9 cellular contexts compared by ENCODE assay signal in the genomic region with DNA sequence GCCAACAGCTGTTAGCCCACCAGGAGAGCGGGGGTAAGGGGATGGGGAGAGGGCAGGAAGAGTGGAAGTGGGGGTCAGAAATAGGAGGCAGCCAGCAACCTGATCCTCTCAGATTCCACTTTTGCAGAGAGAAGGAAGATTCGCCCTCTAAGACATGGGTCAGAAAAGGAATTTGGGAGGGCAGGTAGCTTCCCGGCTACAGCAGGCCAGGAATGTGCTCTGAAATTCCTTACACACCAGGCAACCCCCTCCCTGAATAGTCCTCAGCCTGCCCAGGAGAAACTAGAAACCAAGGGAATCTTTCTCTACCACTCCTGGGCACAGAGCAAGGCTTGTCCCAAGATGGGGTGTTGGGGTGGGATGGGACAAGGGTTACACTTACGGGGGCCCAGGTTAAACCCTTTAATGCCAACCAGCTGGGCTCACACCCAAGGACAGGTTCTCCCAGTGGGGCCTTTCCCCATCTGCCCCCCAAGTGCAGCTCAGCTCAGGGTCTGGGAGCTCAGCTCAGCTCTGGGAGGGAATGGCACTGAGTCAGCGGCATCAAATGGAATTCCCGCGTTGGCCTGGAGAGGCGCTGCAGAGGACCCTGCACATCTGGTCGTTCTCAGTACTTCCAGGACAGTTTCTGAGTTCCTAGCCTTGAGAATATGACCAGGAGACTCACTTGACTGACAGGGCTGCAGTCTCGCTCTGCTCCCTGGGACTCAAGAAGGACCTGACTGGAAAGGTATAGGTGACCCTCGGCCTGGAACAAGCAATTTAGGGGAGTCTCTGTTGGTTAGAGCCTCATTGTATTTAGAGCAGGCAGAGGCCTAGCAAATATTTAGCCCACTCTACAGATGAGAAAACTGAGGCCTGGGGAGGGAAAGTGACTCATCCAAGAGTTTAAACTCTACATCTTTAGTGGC. TPM values are rescaled to one million over a fixed set of nuclear protein-coding genes. Genes with fewer than 3 reads are reported as not detected.
A peak's percentile ranks its signal among the peaks of the same experiment; 100 is the strongest.
DNase-seq lines count a peak whose midpoint lies in the region; ATAC-seq, FAIRE-seq and TF ChIP-seq lines count a peak whose summit lies in the region.
"Had no signal": no experiment of that assay in that cellular context is flagged by ENCODE, and none has a peak within 500 bp of the region (broad histone marks: within the 10 kb centered on the region; RNA-seq: fewer than 3 reads in every experiment).

No MANE protein-coding gene starts in this region.

- peaks cover 15% of the 10 kb centered on the region for H3K27me3 Mint-ChIP-seq in activated T-cell treated with anti-CD3 and anti-CD28 coated beads, Interleukin-2, amount 50 U/mL, for 24 hours

- H3K27ac Mint-ChIP-seq in activated T-cell treated with anti-CD3 and anti-CD28 coated beads, Interleukin-2, amount 50 U/mL, for 24 hours: no peak overlapping the region

- no peak overlapping the region for H3K4me3 Mint-ChIP-seq in activated T-cell treated with anti-CD3 and anti-CD28 coated beads, Interleukin-2, amount 50 U/mL, for 24 hours

- H2AFZ ChIP-seq in GM12878 (ENCODE audit: control insufficient read depth, low read depth, low read length) (no peak overlapping the region), HepG2 (ENCODE audit: low read length) (no peak overlapping the region)

- no peak overlapping the region for H3K9ac ChIP-seq in GM12878 (ENCODE audit: control insufficient read depth, insufficient read depth, low read length)
- H3K9ac ChIP-seq in HepG2 (ENCODE audit: insufficient read depth, low read depth, low read length): no peak overlapping the region

- POLR2A ChIA-PET in GM12878 (lab: Charles Lee): interaction anchor here (0.6 kb wide), 1 partner anchor 244 kb away, joined by 5 read pairs; no protein-coding TSS in a partner anchor
- POLR2A ChIA-PET in HepG2 (lab: Yijun Ruan, JAX): interaction anchor here (1.5 kb wide), 1 partner anchor 28 kb away, joined by 4 read pairs; no protein-coding TSS in a partner anchor

- BruUV-seq in GM12878 (replicated peaks; lab: Mats Ljungman, UMichigan) (no TSS peak), HepG2 (replicated peaks; lab: Mats Ljungman, UMichigan) (no TSS peak)

- H3K36me3 ChIP-seq in GM12878 (ENCODE audit: control insufficient read depth in 2 of 2, insufficient read depth in 2 of 2, low read length in 1 of 2) (no peaks in the 10 kb centered on the region), HepG2 (replicated peaks in 1 of 2; ENCODE audit: control insufficient read depth in 1 of 2, insufficient read depth in 2 of 2, low read length in 2 of 2) (no peaks in the 10 kb centered on the region)
- H3K36me3 ChIP-seq: adrenal gland had no signal

- TF ChIP-seq POLR2A in GM12878 (IDR thresholded peaks at IDR 0.05; ENCODE audit: low read depth, low read length) (no peak), HepG2 (IDR thresholded peaks at IDR 0.05; ENCODE audit: insufficient read depth in 1 of 2, low read depth in 2 of 2, low read length in 2 of 2) (no peak)

- TF ChIP-seq CTCF in GM12878 (IDR thresholded peaks at IDR 0.05 in 2 of 3, conservative IDR thresholded peaks at IDR 0.05 in 1 of 3; ENCODE audit: control insufficient read depth in 2 of 3, extremely low read depth in 1 of 3, insufficient read depth in 1 of 3, low read depth in 3 of 3, low read length in 3 of 3) (peak; percentile 42 to 74 (median 71)), HepG2 (CRISPR knock-in tag; IDR thresholded peaks at IDR 0.05) (peak; percentile 65)

- CTCF ChIA-PET in GM12878 (lab: Yijun Ruan, JAX): interaction anchor here (0.6 to 2.2 kb wide), 10 partner anchors 7 to 134 kb away, joined by 3 to 8 read pairs (median 3); no protein-coding TSS in a partner anchor
- CTCF ChIA-PET in HepG2 (lab: Yijun Ruan, JAX; ENCODE audit: low intra/inter-chr PET ratio, low total read pairs): interaction anchor here (1.5 kb wide), 1 partner anchor 32 kb away, joined by 5 read pairs; no protein-coding TSS in a partner anchor

- H3K4me3 ChIP-seq in GM12878: no peak overlapping the region
- H3K4me3 ChIP-seq in HepG2 (replicated peaks in 1 of 3; ENCODE audit: insufficient read depth in 1 of 3, low read depth in 2 of 3, low read length in 3 of 3): no peak overlapping the region
- H3K4me3 ChIP-seq: adrenal gland had no signal

- TF ChIP-seq RAD21 in GM12878 (IDR thresholded peaks at IDR 0.05; ENCODE audit: insufficient read depth, low read depth, low read length) (no peak), HepG2 (CRISPR knock-in tag; IDR thresholded peaks at IDR 0.05) (0 out of 2 replicates have a peak, but pooled peaks have one; percentile 10)

- TF ChIP-seq EP300 in GM12878 (IDR thresholded peaks at IDR 0.05; ENCODE audit: borderline replicate concordance in 1 of 2, control insufficient read depth in 1 of 2, low read depth in 2 of 2, low read length in 2 of 2) (no peak), HepG2 (IDR thresholded peaks at IDR 0.05; ENCODE audit: low read depth in 2 of 2, low read length in 2 of 2) (no peak), HepG2 (CRISPR knock-in tag; IDR thresholded peaks at IDR 0.05; ENCODE audit: borderline replicate concordance) (no peak)

- no peaks in the 10 kb centered on the region for H3K36me3 Mint-ChIP-seq in activated T-cell treated with anti-CD3 and anti-CD28 coated beads, Interleukin-2, amount 50 U/mL, for 24 hours (ENCODE audit: low read depth)

- no peaks in the 10 kb centered on the region for H3K4me1 Mint-ChIP-seq in activated T-cell treated with anti-CD3 and anti-CD28 coated beads, Interleukin-2, amount 50 U/mL, for 24 hours (ENCODE audit: low read depth)

- intact Hi-C loops in GM12878 (cut with micrococcal nuclease; ENCODE audit: unreplicated experiment) (no loop called here), HepG2 (cut with micrococcal nuclease; ENCODE audit: unreplicated experiment) (no loop called here)

- RAD21 ChIA-PET in GM12878 (lab: Charles Lee; ENCODE audit: unreplicated experiment): interaction anchor here (1.6 kb wide), 1 partner anchor 33 kb away, joined by 3 read pairs; no protein-coding TSS in a partner anchor

- H4K20me1 ChIP-seq in GM12878 (ENCODE audit: control insufficient read depth, insufficient read depth) (no peaks in the 10 kb centered on the region; the same call in 1 of the 2 replicates), HepG2 (ENCODE audit: insufficient read depth, low read length) (no peaks in the 10 kb centered on the region)

- H3K27me3 ChIP-seq in GM12878 (replicated peaks in 1 of 2; ENCODE audit: control insufficient read depth in 2 of 2, insufficient read depth in 2 of 2, low read length in 1 of 2) (peaks cover 0 to 4% of the 10 kb centered on the region in 2 experiments; a peak in 3 of 4 replicates), HepG2 (ENCODE audit: control insufficient read depth in 1 of 2, insufficient read depth in 2 of 2, low read length in 2 of 2) (peaks cover 0 to 38% of the 10 kb centered on the region in 2 experiments; a peak in 4 of 5 replicates)
- H3K27me3 ChIP-seq: adrenal gland had no signal

- 25% methylated on average over 11 of the region's 11 CpGs for WGBS in GM12878 (ENCODE audit: insufficient coverage, insufficient replicate concordance, low lambda C conversion rate, missing lambda C conversion rate)
- 41% methylated on average over 4 of the region's 11 CpGs for WGBS in HepG2 (ENCODE audit: low lambda C conversion rate)

- no peaks in the 10 kb centered on the region for H3K4me1 ChIP-seq in GM12878 (ENCODE audit: control insufficient read depth, insufficient read depth, low read length)
- H3K4me1 ChIP-seq in HepG2 (ENCODE audit: insufficient read depth, low read length): no peaks in the 10 kb centered on the region
- H3K4me1 ChIP-seq: adrenal gland had no signal

- H3K9me3 Mint-ChIP-seq in activated T-cell treated with anti-CD3 and anti-CD28 coated beads, Interleukin-2, amount 50 U/mL, for 24 hours: no peaks in the 10 kb centered on the region

- in situ Hi-C loops in GM12878 (cut with MboI) (no loop called here), HepG2 (cut with HindIII; ENCODE audit: extremely low pct_ligation_motif_present, low pct_unique_long_range_greater_than_20kb) (loop anchor here (5.0 kb wide), 1 partner anchor 36 kb away; no protein-coding TSS in a partner anchor)

- SMC1A ChIA-PET in GM12878 (lab: Charles Lee; ENCODE audit: uncharacterized antibody, unreplicated experiment): no interaction called here

- H3K4me2 ChIP-seq in GM12878 (ENCODE audit: control insufficient read depth, insufficient read depth) (no peak overlapping the region), HepG2 (ENCODE audit: low read depth, low read length) (no peak overlapping the region)

- FAIRE-seq in GM12878 (lab: Jason Lieb, UNC) (no peak), HepG2 (lab: Jason Lieb, UNC) (peak; percentile 75)

- DNase-seq in activated T-cell treated with anti-CD3 and anti-CD28 coated beads for 48 hours (ENCODE audit: low read depth): peak; percentile 6
- DNase-seq in activated T-cell treated with anti-CD3 and anti-CD28 coated beads, Interleukin-2, amount 50 U/mL, for 24 hours: no peak
- peak; percentile 49 for DNase-seq in LoVo (ENCODE audit: low spot score)
- no peak for DNase-seq in GM12878 (ENCODE audit: low read depth, low spot score)
- DNase-seq in HepG2 (ENCODE audit: low spot score): peak; percentile 39
- DNase-seq in activated CD4-positive, alpha-beta T cell treated with anti-CD3 and anti-CD28 coated beads for 4 hours: no peak

- ATAC-seq in GM12878: peak; percentile 89
- ATAC-seq in HepG2: peak; percentile 82
- ATAC-seq in HG03571 (IDR thresholded peaks at IDR 0.05; ENCODE audit: unreplicated experiment): no peak
- ATAC-seq in HG02973 (IDR thresholded peaks at IDR 0.05; ENCODE audit: unreplicated experiment): no peak

- no peaks in the 10 kb centered on the region for H3K9me3 ChIP-seq in GM12878 (replicated peaks; ENCODE audit: control insufficient read depth, insufficient read depth, low read length)
- no peaks in the 10 kb centered on the region for H3K9me3 ChIP-seq in HepG2 (ENCODE audit: low read length)
- H3K9me3 ChIP-seq: adrenal gland had no signal

- H3K27ac ChIP-seq in GM12878 (ENCODE audit: control insufficient read depth, insufficient read depth) (no peak overlapping the region), HepG2 (ENCODE audit: extremely low read length, insufficient read depth, low read length) (no peak overlapping the region)
- H3K27ac ChIP-seq: adrenal gland had no signal

- H3K79me2 ChIP-seq in GM12878 (ENCODE audit: control insufficient read depth, insufficient read depth, low read length): no peaks in the 10 kb centered on the region
- H3K79me2 ChIP-seq in HepG2 (ENCODE audit: insufficient read depth, low read length): no peaks in the 10 kb centered on the region

RNA-seq across cellular contexts. Expression of a gene that starts 0.8 kb away (rescaled TPM):
- not detected in 2 replicates for total RNA-seq in GM12878 (2013; cell fraction: nucleolus; rRNA removed)
- total RNA-seq in GM12878 (2014; rRNA removed) (not detected in 2 replicates), GM12878 (2014; rRNA removed; fragmentation: Illumina TruSeq; extraction: Trizol) (not detected in 2 replicates), GM12878 (2021) (not detected in 2 replicates), HepG2 (2016; rRNA removed; fragmentation: Illumina TruSeq; extraction: Trizol) (0.20 TPM in 1 of 2 replicates, not detected in the other)
- polyA plus RNA-seq in GM12878 (2011; ENCODE audit: low read depth): not detected
- polyA plus RNA-seq in GM12878 (2011; rRNA removed) (not detected in 2 replicates), GM12878 (2014; fragmentation: Illumina TruSeq; extraction: Trizol) (not detected in 2 replicates), GM12878 (2014; fragmentation: Nextera tagmentation; extraction: Ambion mirVana) (not detected), GM12878 (2014; rRNA removed) (not detected in 2 replicates), GM12878 (2016; fragmentation: Nextera tagmentation; extraction: Ambion mirVana) (1 to 10 TPM in 1 of 2 experiments, not detected in 1; 2.2 TPM), HepG2 (2011; rRNA removed) (0.63 and 1.3 TPM in 2 replicates)
- not detected in 2 replicates for polyA plus RNA-seq in GM12878 (2011; cell fraction: cytosol; rRNA removed)
- polyA plus RNA-seq in GM12878 (2011; cell fraction: nucleus; rRNA removed): not detected in 2 replicates
- not detected in 2 replicates for polyA plus RNA-seq in GM12878 (2012)
- polyA minus RNA-seq in GM12878 (2011; rRNA and poly(A)+ RNA removed): not detected in 2 replicates
- not detected in 2 replicates for polyA minus RNA-seq in GM12878 (2011; cell fraction: cytosol; rRNA and poly(A)+ RNA removed)
- polyA minus RNA-seq in GM12878 (2011; cell fraction: nucleus; rRNA and poly(A)+ RNA removed): 0.19 TPM in 1 of 2 replicates, not detected in the other
- not detected in 2 replicates for total RNA-seq in HepG2 (2016; cell fraction: cytosol; rRNA removed; fragmentation: Illumina TruSeq; extraction: Trizol; ENCODE audit: low read depth)
- total RNA-seq in HepG2 (2016; cell fraction: insoluble cytoplasmic fraction; rRNA removed; fragmentation: Illumina TruSeq; extraction: Trizol): 0.17 TPM in 1 of 2 replicates, not detected in the other
- not detected in 2 replicates for total RNA-seq in HepG2 (2016; cell fraction: membrane; rRNA removed; fragmentation: Illumina TruSeq; extraction: Trizol)
- 0.71 and 0.88 TPM in 2 replicates for total RNA-seq in HepG2 (2016; cell fraction: nucleus; rRNA removed; fragmentation: Illumina TruSeq; extraction: Trizol)
- polyA plus RNA-seq in HepG2 (2011; cell fraction: cytosol; rRNA removed): 0.03 and 0.09 TPM in 2 replicates
- polyA plus RNA-seq in HepG2 (2011; cell fraction: nucleus; rRNA removed): 5.4 and 9.7 TPM in 2 replicates
- 3.1 and 5.5 TPM in 2 replicates for polyA plus RNA-seq in HepG2 (2012)
- not detected in 2 replicates for polyA plus RNA-seq in HepG2 (2016; cell fraction: cytosol; fragmentation: Illumina TruSeq; extraction: Trizol; ENCODE audit: low read depth)
- not detected in 2 replicates for polyA plus RNA-seq in HepG2 (2016; cell fraction: insoluble cytoplasmic fraction; fragmentation: Illumina TruSeq; extraction: Trizol; ENCODE audit: low read depth)
- polyA plus RNA-seq in HepG2 (2016; cell fraction: membrane; fragmentation: Illumina TruSeq; extraction: Trizol; ENCODE audit: low read depth): not detected in 2 replicates
- 1.6 TPM in 1 of 2 replicates, not detected in the other for polyA plus RNA-seq in HepG2 (2016; cell fraction: nucleus; fragmentation: Illumina TruSeq; extraction: Trizol; ENCODE audit: insufficient read depth, low read depth)
- polyA minus RNA-seq in HepG2 (2011; rRNA and poly(A)+ RNA removed; ENCODE audit: low replicate concordance): 0.28 and 1.7 TPM in 2 replicates
- polyA minus RNA-seq in HepG2 (2011; cell fraction: cytosol; rRNA and poly(A)+ RNA removed): not detected in 2 replicates
- 7.9 and 9.4 TPM in 2 replicates for polyA minus RNA-seq in HepG2 (2011; cell fraction: nucleus; rRNA and poly(A)+ RNA removed)

RNA-seq across cellular contexts. Expression of a gene that starts 22.4 kb away (rescaled TPM):
- 0.40 and 0.91 TPM in 2 replicates for total RNA-seq in GM12878 (2013; cell fraction: nucleolus; rRNA removed)
- total RNA-seq in GM12878 (2014; rRNA removed) (0.22 and 0.40 TPM in 2 replicates), GM12878 (2014; rRNA removed; fragmentation: Illumina TruSeq; extraction: Trizol) (0.18 and 0.40 TPM in 2 replicates), GM12878 (2021) (0.26 and 0.53 TPM in 2 replicates), HepG2 (2016; rRNA removed; fragmentation: Illumina TruSeq; extraction: Trizol) (41.2 and 65.6 TPM in 2 replicates)
- 0.33 TPM for polyA plus RNA-seq in GM12878 (2011; ENCODE audit: low read depth)
- polyA plus RNA-seq in GM12878 (2011; rRNA removed) (0.05 TPM in 1 of 2 replicates, not detected in the other), GM12878 (2014; fragmentation: Illumina TruSeq; extraction: Trizol) (0.11 and 0.48 TPM in 2 replicates), GM12878 (2014; fragmentation: Nextera tagmentation; extraction: Ambion mirVana) (not detected), GM12878 (2014; rRNA removed) (0.32 and 0.80 TPM in 2 replicates), GM12878 (2016; fragmentation: Nextera tagmentation; extraction: Ambion mirVana) (under 1 TPM in 1 of 2 experiments, not detected in 1; 0.16 TPM), HepG2 (2011; rRNA removed) (10.8 and 16.3 TPM in 2 replicates)
- 0.09 TPM in 1 of 2 replicates, not detected in the other for polyA plus RNA-seq in GM12878 (2011; cell fraction: cytosol; rRNA removed)
- polyA plus RNA-seq in GM12878 (2011; cell fraction: nucleus; rRNA removed): 0.07 TPM in 1 of 2 replicates, not detected in the other
- polyA plus RNA-seq in GM12878 (2012): 0.31 and 0.77 TPM in 2 replicates
- not detected in 2 replicates for polyA minus RNA-seq in GM12878 (2011; rRNA and poly(A)+ RNA removed)
- not detected in 2 replicates for polyA minus RNA-seq in GM12878 (2011; cell fraction: cytosol; rRNA and poly(A)+ RNA removed)
- polyA minus RNA-seq in GM12878 (2011; cell fraction: nucleus; rRNA and poly(A)+ RNA removed): not detected in 2 replicates
- 11.0 and 15.5 TPM in 2 replicates for total RNA-seq in HepG2 (2016; cell fraction: cytosol; rRNA removed; fragmentation: Illumina TruSeq; extraction: Trizol; ENCODE audit: low read depth)
- 41.4 and 67.3 TPM in 2 replicates for total RNA-seq in HepG2 (2016; cell fraction: insoluble cytoplasmic fraction; rRNA removed; fragmentation: Illumina TruSeq; extraction: Trizol)
- total RNA-seq in HepG2 (2016; cell fraction: membrane; rRNA removed; fragmentation: Illumina TruSeq; extraction: Trizol): 26.5 and 29.9 TPM in 2 replicates
- 43.9 and 47.8 TPM in 2 replicates for total RNA-seq in HepG2 (2016; cell fraction: nucleus; rRNA removed; fragmentation: Illumina TruSeq; extraction: Trizol)
- 9.4 and 9.8 TPM in 2 replicates for polyA plus RNA-seq in HepG2 (2011; cell fraction: cytosol; rRNA removed)
- 11.5 and 21.4 TPM in 2 replicates for polyA plus RNA-seq in HepG2 (2011; cell fraction: nucleus; rRNA removed)
- 18.4 and 19.1 TPM in 2 replicates for polyA plus RNA-seq in HepG2 (2012)
- 11.7 and 13.7 TPM in 2 replicates for polyA plus RNA-seq in HepG2 (2016; cell fraction: cytosol; fragmentation: Illumina TruSeq; extraction: Trizol; ENCODE audit: low read depth)
- 55.2 and 58.0 TPM in 2 replicates for polyA plus RNA-seq in HepG2 (2016; cell fraction: insoluble cytoplasmic fraction; fragmentation: Illumina TruSeq; extraction: Trizol; ENCODE audit: low read depth)
- 25.4 and 27.9 TPM in 2 replicates for polyA plus RNA-seq in HepG2 (2016; cell fraction: membrane; fragmentation: Illumina TruSeq; extraction: Trizol; ENCODE audit: low read depth)
- 64.1 and 70.5 TPM in 2 replicates for polyA plus RNA-seq in HepG2 (2016; cell fraction: nucleus; fragmentation: Illumina TruSeq; extraction: Trizol; ENCODE audit: insufficient read depth, low read depth)
- polyA minus RNA-seq in HepG2 (2011; rRNA and poly(A)+ RNA removed; ENCODE audit: low replicate concordance): 0.16 and 19.5 TPM in 2 replicates
- polyA minus RNA-seq in HepG2 (2011; cell fraction: cytosol; rRNA and poly(A)+ RNA removed): 6.4 and 8.8 TPM in 2 replicates
- polyA minus RNA-seq in HepG2 (2011; cell fraction: nucleus; rRNA and poly(A)+ RNA removed): 22.8 and 27.4 TPM in 2 replicates

RNA-seq across cellular contexts. Expression of a gene that starts 44.8 kb away (rescaled TPM):
- 0.94 and 0.98 TPM in 2 replicates for total RNA-seq in GM12878 (2013; cell fraction: nucleolus; rRNA removed)
- total RNA-seq in GM12878 (2014; rRNA removed) (under 0.01 TPM in 1 of 2 replicates, not detected in the other), GM12878 (2014; rRNA removed; fragmentation: Illumina TruSeq; extraction: Trizol) (0.14 TPM in 1 of 2 replicates, not detected in the other), GM12878 (2021) (not detected in 2 replicates), HepG2 (2016; rRNA removed; fragmentation: Illumina TruSeq; extraction: Trizol) (not detected in 2 replicates)
- polyA plus RNA-seq in GM12878 (2011; ENCODE audit: low read depth): not detected
- polyA plus RNA-seq in GM12878 (2011; rRNA removed) (0.41 and 0.50 TPM in 2 replicates), GM12878 (2014; fragmentation: Illumina TruSeq; extraction: Trizol) (not detected in 2 replicates), GM12878 (2014; fragmentation: Nextera tagmentation; extraction: Ambion mirVana) (under 1 TPM in 1 of 2 experiments, not detected in 1; 0.04 TPM), GM12878 (2014; rRNA removed) (0.39 TPM in 1 of 2 replicates, not detected in the other), GM12878 (2016; fragmentation: Nextera tagmentation; extraction: Ambion mirVana) (1 to 10 TPM in 1 of 2 experiments, under 1 TPM in 1; 0.20 to 1.0 TPM), HepG2 (2011; rRNA removed) (not detected in 2 replicates)
- polyA plus RNA-seq in GM12878 (2011; cell fraction: cytosol; rRNA removed): 0.60 and 0.87 TPM in 2 replicates
- 0.48 and 1.0 TPM in 2 replicates for polyA plus RNA-seq in GM12878 (2011; cell fraction: nucleus; rRNA removed)
- 0.45 TPM in 1 of 2 replicates, not detected in the other for polyA plus RNA-seq in GM12878 (2012)
- polyA minus RNA-seq in GM12878 (2011; rRNA and poly(A)+ RNA removed): 0.44 and 0.67 TPM in 2 replicates
- polyA minus RNA-seq in GM12878 (2011; cell fraction: cytosol; rRNA and poly(A)+ RNA removed): 0.13 TPM in 1 of 2 replicates, not detected in the other
- polyA minus RNA-seq in GM12878 (2011; cell fraction: nucleus; rRNA and poly(A)+ RNA removed): 0.60 and 0.67 TPM in 2 replicates
- total RNA-seq in HepG2 (2016; cell fraction: cytosol; rRNA removed; fragmentation: Illumina TruSeq; extraction: Trizol; ENCODE audit: low read depth): 0.09 TPM in 1 of 2 replicates, not detected in the other
- total RNA-seq in HepG2 (2016; cell fraction: insoluble cytoplasmic fraction; rRNA removed; fragmentation: Illumina TruSeq; extraction: Trizol): not detected in 2 replicates
- total RNA-seq in HepG2 (2016; cell fraction: membrane; rRNA removed; fragmentation: Illumina TruSeq; extraction: Trizol): 0.03 TPM in 1 of 2 replicates, not detected in the other
- total RNA-seq in HepG2 (2016; cell fraction: nucleus; rRNA removed; fragmentation: Illumina TruSeq; extraction: Trizol): not detected in 2 replicates
- polyA plus RNA-seq in HepG2 (2011; cell fraction: cytosol; rRNA removed): not detected in 2 replicates
- not detected in 2 replicates for polyA plus RNA-seq in HepG2 (2011; cell fraction: nucleus; rRNA removed)
- polyA plus RNA-seq in HepG2 (2012): 0.59 and 0.61 TPM in 2 replicates
- polyA plus RNA-seq in HepG2 (2016; cell fraction: cytosol; fragmentation: Illumina TruSeq; extraction: Trizol; ENCODE audit: low read depth): not detected in 2 replicates
- polyA plus RNA-seq in HepG2 (2016; cell fraction: insoluble cytoplasmic fraction; fragmentation: Illumina TruSeq; extraction: Trizol; ENCODE audit: low read depth): not detected in 2 replicates
- polyA plus RNA-seq in HepG2 (2016; cell fraction: membrane; fragmentation: Illumina TruSeq; extraction: Trizol; ENCODE audit: low read depth): not detected in 2 replicates
- polyA plus RNA-seq in HepG2 (2016; cell fraction: nucleus; fragmentation: Illumina TruSeq; extraction: Trizol; ENCODE audit: insufficient read depth, low read depth): not detected in 2 replicates
- polyA minus RNA-seq in HepG2 (2011; rRNA and poly(A)+ RNA removed; ENCODE audit: low replicate concordance): not detected in 2 replicates
- not detected in 2 replicates for polyA minus RNA-seq in HepG2 (2011; cell fraction: cytosol; rRNA and poly(A)+ RNA removed)
- polyA minus RNA-seq in HepG2 (2011; cell fraction: nucleus; rRNA and poly(A)+ RNA removed): 0.12 and 0.13 TPM in 2 replicates

Comparison
In these comparisons a context has a peak if more than half of its experiments do, and no peak if none do; other contexts are left out.
1. DNase-seq: peak in activated T-cell treated with anti-CD3 and anti-CD28 coated beads for 48 hours (single experiment), LoVo (single experiment) and HepG2 (single experiment); none in activated T-cell treated with anti-CD3 and anti-CD28 coated beads, Interleukin-2, amount 50 U/mL, for 24 hours (single experiment), GM12878 (single experiment) and activated CD4-positive, alpha-beta T cell treated with anti-CD3 and anti-CD28 coated beads for 4 hours (0 of 2).
2. ATAC-seq: peak in GM12878 (single experiment) and HepG2 (single experiment); none in HG03571 (single experiment) and HG02973 (single experiment).
3. RNA of a gene that starts 22.4 kb away (total RNA-seq): 11.0 to 67.3 TPM in HepG2; 0.18 to 0.91 TPM in GM12878; every median in the first group is over 4 times any median in the second.